8 cellular contexts compared by ENCODE assay signal in the genomic region with DNA sequence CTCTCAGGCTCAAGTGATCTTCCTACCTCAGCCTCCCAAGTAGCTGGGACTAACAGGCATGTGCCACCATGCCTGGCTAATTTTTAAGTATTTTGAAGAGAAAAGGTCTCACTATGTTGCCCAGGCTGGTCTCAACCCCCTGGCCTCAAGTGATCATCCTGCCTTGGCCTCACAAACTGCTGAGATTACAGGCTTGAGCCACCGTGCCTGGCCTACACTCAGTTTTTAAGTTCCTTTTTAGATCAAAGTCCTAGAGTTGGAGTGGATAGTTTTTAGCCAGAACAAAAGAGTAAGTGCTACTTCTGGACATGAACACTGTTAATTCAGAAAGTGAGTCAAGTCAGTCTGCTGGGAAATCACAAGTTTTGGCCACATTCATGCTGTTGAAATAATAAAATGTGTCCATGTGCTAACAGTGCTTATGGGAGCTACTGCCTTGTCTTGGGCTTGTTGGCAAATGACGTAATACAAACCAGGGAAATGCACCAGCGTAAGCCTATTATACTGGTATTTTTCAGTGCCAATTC.
A peak's percentile ranks its signal among the peaks of the same experiment; 100 is the strongest.
DNase-seq lines count a peak whose midpoint lies in the region; ATAC-seq and TF ChIP-seq lines count a peak whose summit lies in the region.
"Had no signal": no experiment of that assay in that cellular context is flagged by ENCODE, and none has a peak within 500 bp of the region (broad histone marks: within the 10 kb centered on the region; RNA-seq: fewer than 3 reads in every experiment).

No MANE protein-coding gene starts in this region.

- no peaks in the 10 kb centered on the region for H3K9me3 Mint-ChIP-seq in type B pancreatic cell

- H3K9me2 ChIP-seq in Loucy (replicated peaks; ENCODE audit: low read depth, low read length): no peaks in the 10 kb centered on the region

- no peak for TF ChIP-seq CTCF in Loucy (conservative IDR thresholded peaks at IDR 0.05; ENCODE audit: low read length)
- no peak for TF ChIP-seq CTCF in coronary artery (IDR thresholded peaks at IDR 0.05)
- no peak for TF ChIP-seq CTCF in lung (IDR thresholded peaks at IDR 0.05; ENCODE audit: control extremely low read depth, extremely low read depth)
- TF ChIP-seq CTCF in type B pancreatic cell (conservative IDR thresholded peaks at IDR 0.05): no peak

- peak overlapping the region; percentile 71 for H3K27ac Mint-ChIP-seq in type B pancreatic cell

- no peak overlapping the region for H3K9ac ChIP-seq in Loucy (ENCODE audit: low read depth, low read length, poor library complexity, severe bottlenecking)

- H3F3A ChIP-seq in Loucy (ENCODE audit: low read depth): no peaks in the 10 kb centered on the region

- H3K79me2 ChIP-seq in Loucy (ENCODE audit: insufficient read depth, low read length): peaks cover 87% of the 10 kb centered on the region

- no peaks in the 10 kb centered on the region for H3K27me3 Mint-ChIP-seq in type B pancreatic cell

- H3K4me3 Mint-ChIP-seq in type B pancreatic cell: peak overlapping the region; percentile 3

- 27 to 58% methylated on average over 3 of the region's 3 CpGs for WGBS in lung, 2 donors

- H3K36me3 Mint-ChIP-seq in type B pancreatic cell: peaks cover 8% of the 10 kb centered on the region

- no peaks in the 10 kb centered on the region for H3K27me3 ChIP-seq in Loucy (ENCODE audit: insufficient read depth, low read length, poor library complexity, severe bottlenecking)
- no peaks in the 10 kb centered on the region for H3K27me3 ChIP-seq in lung (ENCODE audit: control insufficient read depth, insufficient read depth)

- H3K27ac ChIP-seq in coronary artery (peak overlapping the region; percentile 74 to 83), lung (ENCODE audit: low read depth in 1 of 2, low read length in 1 of 2) (peak overlapping the region in 1 of 2 donors; percentile 79)

- H2AFZ ChIP-seq in Loucy (ENCODE audit: low read length): no peak overlapping the region

- peaks cover 13% of the 10 kb centered on the region for H3K4me1 Mint-ChIP-seq in type B pancreatic cell (ENCODE audit: unreplicated experiment)

- peak; percentile 44 for ATAC-seq in lung (ENCODE audit: insufficient read depth, low FRiP score)

- no peaks in the 10 kb centered on the region for H3K9me3 ChIP-seq in Loucy (ENCODE audit: insufficient read depth, low read depth, low read length)
- no peaks in the 10 kb centered on the region for H3K9me3 ChIP-seq in lung (ENCODE audit: control insufficient read depth in 2 of 2, insufficient read depth in 1 of 2, low read length in 1 of 2)

- H4K20me1 ChIP-seq in Loucy (ENCODE audit: insufficient read depth, low read length, poor library complexity, severe bottlenecking): peaks cover 23% of the 10 kb centered on the region

- H3K36me3 ChIP-seq in Loucy (ENCODE audit: insufficient read depth, low read length) (no peaks in the 10 kb centered on the region), lung (ENCODE audit: control insufficient read depth in 2 of 2, insufficient read depth in 2 of 2, low read length in 2 of 2) (no peaks in the 10 kb centered on the region)

- H3K4me3 ChIP-seq in Loucy (ENCODE audit: low read length, poor library complexity, severe bottlenecking) (no peak overlapping the region), coronary artery (peak overlapping the region; percentile 20), lung (no peak overlapping the region)

- DNase-seq in coronary artery (ENCODE audit: low spot score) (no peak), lung (ENCODE audit: low spot score) (peak; percentile 47), type B pancreatic cell (ENCODE audit: extremely low spot score, unreplicated experiment) (no peak), dedifferentiated amniotic fluid mesenchymal stem cell (ENCODE audit: extremely low spot score) (no peak), mesenteric fat pad (ENCODE audit: low spot score) (no peak), SHP77 (lab: John Stamatoyannopoulos, UW) (no peak)
- DNase-seq: activated CD4-positive, alpha-beta T cell treated with anti-CD3 and anti-CD28 coated beads, Interleukin-2, amount 50 U/mL, for 48 hours had no signal

- H3K4me1 ChIP-seq in Loucy (ENCODE audit: insufficient read depth, low read length, poor library complexity, severe bottlenecking): peaks cover 32% of the 10 kb centered on the region
- H3K4me1 ChIP-seq in lung (ENCODE audit: control insufficient read depth in 2 of 2, insufficient read depth in 2 of 2, low read length in 2 of 2): peaks cover 8 to 34% of the 10 kb centered on the region in 2 donors

- H3K4me2 ChIP-seq in Loucy (ENCODE audit: low read depth, low read length, poor library complexity, severe bottlenecking): peak overlapping the region; percentile 33
